Comparison of ENCODE assay signal across 17 cellular contexts in genomic region chr3:62145086-62145757, GRCh38.
"Had no signal": no experiment of that assay in that cellular context is flagged by ENCODE, and none has a peak within 500 bp of the region (broad histone marks: within the 10 kb centered on the region; RNA-seq: fewer than 3 reads in every experiment).

No MANE protein-coding gene starts in this region.

- DNase-seq: activated CD4-positive, alpha-beta memory T cell treated with anti-CD3 and anti-CD28 coated beads for 36 hours; activated CD8-positive, alpha-beta memory T cell treated with anti-CD3 and anti-CD28 coated beads, Interleukin-2, amount 10 ng/mL, durations not matched to agents 7 days and 5 days; activated effector memory CD4-positive, alpha-beta T cell treated with Interleukin-2 at 50 U/mL for 16 hours; activated T-cell treated with anti-CD3 and anti-CD28 coated beads, Interleukin-2, amount 50 U/mL, for 1 hour; central memory CD4-positive, alpha-beta T cell; effector CD4-positive, alpha-beta T cell; occipital lobe; sigmoid colon; SK-N-SH; stimulated activated CD4-positive, alpha-beta T cell treated with anti-CD3 and anti-CD28 coated beads, Interleukin-1b, Interleukin-23, amount 100 ng/mL, for 48 hours; T-cell; T-helper 9 cell; thyroid gland had no signal

- ATAC-seq: activated CD8-positive, alpha-beta memory T cell treated with anti-CD3 and anti-CD28 coated beads, Interleukin-2, amount 10 ng/mL, durations not matched to agents 7 days and 5 days; left lobe of liver; T-cell had no signal

- H3K36me3 ChIP-seq: prostate gland, sigmoid colon, thyroid gland had no signal

- H3K4me3 ChIP-seq: coronary artery, prostate gland, sigmoid colon, thyroid gland had no signal

- H3K27ac ChIP-seq: epithelial cell of prostate, prostate gland, sigmoid colon had no signal

- H3K27me3 ChIP-seq: sigmoid colon, thyroid gland had no signal

- H3K4me1 ChIP-seq: prostate gland, sigmoid colon, thyroid gland had no signal

- H3K9me3 ChIP-seq: prostate gland, sigmoid colon, SK-N-SH, thyroid gland had no signal
